Comparison of ENCODE assay signal across 6 cellular contexts in genomic region chr12:64255249-64255648, GRCh38.
"Had no signal": no experiment of that assay in that cellular context is flagged by ENCODE, and none has a peak within 500 bp of the region (broad histone marks: within the 10 kb centered on the region; RNA-seq: fewer than 3 reads in every experiment).

No MANE protein-coding gene starts in this region.

- ATAC-seq: HepG2 had no signal

- DNase-seq: H9, HCEC 1CT, KBM-7 had no signal

- H3K27ac ChIP-seq: HL-60 had no signal

- H3K4me3 ChIP-seq: GM23338 had no signal

- H3K27ac Mint-ChIP-seq: GM23338 had no signal

- H3K4me1 Mint-ChIP-seq: GM23338 had no signal

- H3K4me3 Mint-ChIP-seq: GM23338, H9 had no signal

- H3K9me3 Mint-ChIP-seq: GM23338, H9 had no signal
